ENCODE assay signal across 1 cellular context in genomic region chr6:161033667-161034066, GRCh38.
TF ChIP-seq lines count a peak whose summit lies in the region.

No MANE protein-coding gene starts in this region.

TF ChIP-seq in GM23338, 12 proteins besides CTCF, POLR2A, EP300 and RAD21 (continued from another document):
- TF ChIP-seq ZNF462 (CRISPR knock-in tag; IDR thresholded peaks at IDR 0.05) (no peak), CREB1 (CRISPR knock-in tag; IDR thresholded peaks at IDR 0.05; ENCODE audit: low read depth) (no peak), EZH2phosphoT487 (IDR thresholded peaks at IDR 0.05; ENCODE audit: unreplicated experiment) (no peak), POLR2AphosphoS5 (IDR thresholded peaks at IDR 0.05; ENCODE audit: low read depth) (no peak), STAT1 (IDR thresholded peaks at IDR 0.05; ENCODE audit: unreplicated experiment) (no peak), JUNB (IDR thresholded peaks at IDR 0.05; ENCODE audit: unreplicated experiment) (no peak), EZH2 (IDR thresholded peaks at IDR 0.05; ENCODE audit: low read depth, unreplicated experiment) (no peak)
TF ChIP-seq in GM23338: peak in this region for 0.
